Comparison of ENCODE assay signal across 21 cellular contexts in genomic region chr4:115596265-115597001, GRCh38.
"Had no signal": no experiment of that assay in that cellular context is flagged by ENCODE, and none has a peak within 500 bp of the region (broad histone marks: within the 10 kb centered on the region; RNA-seq: fewer than 3 reads in every experiment).

No MANE protein-coding gene starts in this region.

- FAIRE-seq: bronchial epithelial cell, islet of Langerhans, pancreas had no signal

- H3K36me3 ChIP-seq: colonic mucosa, esophagus squamous epithelium, gastroesophageal sphincter, heart left ventricle, neutrophil, pancreas, right atrium auricular region, tibial nerve had no signal

- H3K9me3 Mint-ChIP-seq: activated CD4-positive, alpha-beta memory T cell treated with anti-CD3 and anti-CD28 coated beads, Interleukin-2, amount 10 ng/mL, durations not matched to agents 7 days and 5 days; activated CD4-positive, alpha-beta T cell treated with anti-CD3 and anti-CD28 coated beads, Interleukin-2, amount 10 ng/mL, durations not matched to agents 24 days and 14 days; stimulated activated naive CD8-positive, alpha-beta T cell treated with anti-CD3 and anti-CD28 coated beads, Interleukin-15, Interleukin-2, amounts not matched to agents 100 ng/mL and 50 ng/mL, for 24 hours had no signal

- H3K4me1 ChIP-seq: colonic mucosa, esophagus squamous epithelium, gastroesophageal sphincter, heart left ventricle, pancreas, psoas muscle, right atrium auricular region, tibial nerve had no signal

- ATAC-seq: gastroesophageal sphincter, heart left ventricle, left cardiac atrium, pancreas, psoas muscle had no signal

- H3K4me1 Mint-ChIP-seq: activated CD4-positive, alpha-beta memory T cell treated with anti-CD3 and anti-CD28 coated beads, Interleukin-2, amount 10 ng/mL, durations not matched to agents 7 days and 5 days; activated CD4-positive, alpha-beta T cell treated with anti-CD3 and anti-CD28 coated beads, Interleukin-2, amount 10 ng/mL, durations not matched to agents 24 days and 14 days; activated naive CD4-positive, alpha-beta T cell treated with anti-CD3 and anti-CD28 coated beads, Interleukin-2, amount 10 ng/mL, durations not matched to agents 7 days and 5 days; nephron had no signal

- H3K27ac Mint-ChIP-seq: activated CD4-positive, alpha-beta memory T cell treated with anti-CD3 and anti-CD28 coated beads, Interleukin-2, amount 10 ng/mL, durations not matched to agents 7 days and 5 days; activated CD4-positive, alpha-beta T cell treated with anti-CD3 and anti-CD28 coated beads, Interleukin-2, amount 10 ng/mL, durations not matched to agents 24 days and 14 days; activated naive CD4-positive, alpha-beta T cell treated with anti-CD3 and anti-CD28 coated beads, Interleukin-2, amount 10 ng/mL, durations not matched to agents 7 days and 5 days; nephron; stimulated activated naive CD8-positive, alpha-beta T cell treated with anti-CD3 and anti-CD28 coated beads, Interleukin-15, Interleukin-2, amounts not matched to agents 100 ng/mL and 50 ng/mL, for 24 hours; T-helper 1 cell treated with Interleukin-12 subunit alpha and Interleukin-12 subunit beta and Interleukin-4 antibody, amounts not matched to agents 30 μg/mL and 1 μg/mL, for 36 hours had no signal

- H3K27me3 ChIP-seq: colonic mucosa, esophagus squamous epithelium, gastroesophageal sphincter, heart left ventricle, neutrophil, pancreas, right atrium auricular region, tibial nerve had no signal

- H3K27ac ChIP-seq: colonic mucosa, esophagus squamous epithelium, gastroesophageal sphincter, heart left ventricle, neutrophil, pancreas, psoas muscle, right atrium auricular region, tibial nerve had no signal

- H3K36me3 Mint-ChIP-seq: activated naive CD4-positive, alpha-beta T cell treated with anti-CD3 and anti-CD28 coated beads, Interleukin-2, amount 10 ng/mL, durations not matched to agents 7 days and 5 days had no signal

- H3K9me3 ChIP-seq: colonic mucosa, neutrophil, pancreas, psoas muscle, right atrium auricular region had no signal

- H3K27me3 Mint-ChIP-seq: activated CD4-positive, alpha-beta memory T cell treated with anti-CD3 and anti-CD28 coated beads, Interleukin-2, amount 10 ng/mL, durations not matched to agents 7 days and 5 days; activated CD4-positive, alpha-beta T cell treated with anti-CD3 and anti-CD28 coated beads, Interleukin-2, amount 10 ng/mL, durations not matched to agents 24 days and 14 days; activated naive CD4-positive, alpha-beta T cell treated with anti-CD3 and anti-CD28 coated beads, Interleukin-2, amount 10 ng/mL, durations not matched to agents 7 days and 5 days; stimulated activated naive CD8-positive, alpha-beta T cell treated with anti-CD3 and anti-CD28 coated beads, Interleukin-15, Interleukin-2, amounts not matched to agents 100 ng/mL and 50 ng/mL, for 24 hours had no signal

- DNase-seq: activated CD4-positive, alpha-beta memory T cell treated with anti-CD3 and anti-CD28 coated beads, Interleukin-2, amount 10 ng/mL, durations not matched to agents 7 days and 5 days; activated CD4-positive, alpha-beta T cell treated with anti-CD3 and anti-CD28 coated beads, Interleukin-2, amount 10 ng/mL, durations not matched to agents 24 days and 14 days; activated effector memory CD4-positive, alpha-beta T cell treated with anti-CD3 and anti-CD28 coated beads, Interleukin-2, amount 50 U/mL, for 16 hours; activated naive CD4-positive, alpha-beta T cell treated with anti-CD3 and anti-CD28 coated beads, Interleukin-2, amount 10 ng/mL, durations not matched to agents 7 days and 5 days; amygdala; colonic mucosa; esophagus squamous epithelium; heart left ventricle; left cardiac atrium; pancreas; psoas muscle; stimulated activated CD4-positive, alpha-beta T cell treated with anti-CD3 and anti-CD28 coated beads, Interleukin-4, amount 100 ng/mL, for 24 hours had no signal

- H3K4me3 Mint-ChIP-seq: activated CD4-positive, alpha-beta memory T cell treated with anti-CD3 and anti-CD28 coated beads, Interleukin-2, amount 10 ng/mL, durations not matched to agents 7 days and 5 days; activated CD4-positive, alpha-beta T cell treated with anti-CD3 and anti-CD28 coated beads, Interleukin-2, amount 10 ng/mL, durations not matched to agents 24 days and 14 days; activated naive CD4-positive, alpha-beta T cell treated with anti-CD3 and anti-CD28 coated beads, Interleukin-2, amount 10 ng/mL, durations not matched to agents 7 days and 5 days; nephron; stimulated activated naive CD8-positive, alpha-beta T cell treated with anti-CD3 and anti-CD28 coated beads, Interleukin-15, Interleukin-2, amounts not matched to agents 100 ng/mL and 50 ng/mL, for 24 hours; T-helper 1 cell treated with Interleukin-12 subunit alpha and Interleukin-12 subunit beta and Interleukin-4 antibody, amounts not matched to agents 30 μg/mL and 1 μg/mL, for 36 hours had no signal

- H3K4me3 ChIP-seq: colonic mucosa, esophagus squamous epithelium, gastroesophageal sphincter, heart left ventricle, pancreas, psoas muscle, right atrium auricular region, tibial nerve had no signal
